Comparison of ENCODE assay signal across 13 cellular contexts in genomic region chr6:149474108-149474935, GRCh38. TPM values are rescaled to one million over a fixed set of nuclear protein-coding genes. Genes with fewer than 3 reads are reported as not detected.
DNase-seq lines count a peak whose midpoint lies in the region; ATAC-seq and TF ChIP-seq lines count a peak whose summit lies in the region.
"Had no signal": no experiment of that assay in that cellular context is flagged by ENCODE, and none has a peak within 500 bp of the region (broad histone marks: within the 10 kb centered on the region; RNA-seq: fewer than 3 reads in every experiment).

No MANE protein-coding gene starts in this region.

- H3K4me3 ChIP-seq in GM23338 (no peak overlapping the region), spleen (peak overlapping the region in 2 of 8 donors; percentile 7 to 51)
- H3K4me3 ChIP-seq: esophagus muscularis mucosa, prostate gland, SJCRH30 had no signal

- no peaks in the 10 kb centered on the region for H3K27me3 Mint-ChIP-seq in activated CD8-positive, alpha-beta memory T cell treated with anti-CD3 and anti-CD28 coated beads, Interleukin-2, amount 10 ng/mL, durations not matched to agents 7 days and 5 days
- peaks cover 7% of the 10 kb centered on the region for H3K27me3 Mint-ChIP-seq in GM23338 (ENCODE audit: insufficient read depth, low read depth, poor library complexity)

- CTCF ChIA-PET in activated CD8-positive, alpha-beta memory T cell treated with anti-CD3 and anti-CD28 coated beads, Interleukin-2, amount 10 ng/mL, durations not matched to agents 7 days and 5 days (lab: Charles Lee): interaction anchor here (0.6 to 3.6 kb wide), 5 partner anchors 9 to 42 kb away, joined by 3 to 17 read pairs (median 4); partner anchors contain the start of gene ZC3H12D

- WGBS in spleen, 5 donors: 50 to 77% (median 73%) methylated on average over 14 to 30 of the region's 30 CpGs

- H3K4me1 Mint-ChIP-seq in activated CD8-positive, alpha-beta memory T cell treated with anti-CD3 and anti-CD28 coated beads, Interleukin-2, amount 10 ng/mL, durations not matched to agents 7 days and 5 days: peaks cover 49% of the 10 kb centered on the region
- peaks cover 8% of the 10 kb centered on the region; the same call in 2 of the 3 replicates for H3K4me1 Mint-ChIP-seq in GM23338

- H3K27ac Mint-ChIP-seq in activated CD8-positive, alpha-beta memory T cell treated with anti-CD3 and anti-CD28 coated beads, Interleukin-2, amount 10 ng/mL, durations not matched to agents 7 days and 5 days: peak overlapping the region; percentile 8
- H3K27ac Mint-ChIP-seq in GM23338: no peak overlapping the region

- no peaks in the 10 kb centered on the region for H3K9me3 Mint-ChIP-seq in activated CD8-positive, alpha-beta memory T cell treated with anti-CD3 and anti-CD28 coated beads, Interleukin-2, amount 10 ng/mL, durations not matched to agents 7 days and 5 days (ENCODE audit: low read depth)
- H3K9me3 Mint-ChIP-seq in GM23338: no peaks in the 10 kb centered on the region

- H3K4me3 Mint-ChIP-seq in activated CD8-positive, alpha-beta memory T cell treated with anti-CD3 and anti-CD28 coated beads, Interleukin-2, amount 10 ng/mL, durations not matched to agents 7 days and 5 days: no peak overlapping the region
- no peak overlapping the region for H3K4me3 Mint-ChIP-seq in GM23338

- no peaks in the 10 kb centered on the region for H3F3A ChIP-seq in GM23338 (replicated peaks; ENCODE audit: low read depth)

- peak in 1 of 3 donors; percentile 11 for TF ChIP-seq POLR2A in spleen (IDR thresholded peaks at IDR 0.05)

- no peaks in the 10 kb centered on the region for H3K79me2 ChIP-seq in GM23338 (replicated peaks; ENCODE audit: insufficient read depth)

- no peaks in the 10 kb centered on the region for H4K20me1 ChIP-seq in GM23338 (replicated peaks; ENCODE audit: insufficient read depth)

- H3K36me3 ChIP-seq in GM23338 (ENCODE audit: insufficient read depth): no peaks in the 10 kb centered on the region
- peaks cover 0 to 35% (median 5%) of the 10 kb centered on the region in 6 donors for H3K36me3 ChIP-seq in spleen
- H3K36me3 ChIP-seq: prostate gland, SJCRH30 had no signal

- no peaks in the 10 kb centered on the region for H3K9me2 ChIP-seq in GM23338 (ENCODE audit: insufficient read depth)

- ATAC-seq in activated CD8-positive, alpha-beta memory T cell treated with anti-CD3 and anti-CD28 coated beads, Interleukin-2, amount 10 ng/mL, durations not matched to agents 7 days and 5 days: no peak
- ATAC-seq in GM23338: peak; percentile 74

- no peak overlapping the region for H2AFZ ChIP-seq in GM23338

- H3K4me1 ChIP-seq in GM23338 (ENCODE audit: insufficient read depth) (0 out of 2 replicates have a peak, but pooled peaks cover 6% of the 10 kb centered on the region), spleen (peaks cover 28 to 100% (median 62%) of the 10 kb centered on the region in 6 donors)
- H3K4me1 ChIP-seq: prostate gland had no signal

- no peak for DNase-seq in activated CD8-positive, alpha-beta memory T cell treated with anti-CD3 and anti-CD28 coated beads, Interleukin-2, amount 10 ng/mL, durations not matched to agents 7 days and 5 days
- DNase-seq in activated CD8-positive, alpha-beta memory T cell treated with anti-CD3 and anti-CD28 coated beads, Interleukin-2, amount 50 U/mL, for 48 hours: no peak
- no peak for DNase-seq in GM23338 (ENCODE audit: low spot score)
- peak; percentile 42 for DNase-seq in RPMI8226
- peak; percentile 80 for DNase-seq in spleen
- DNase-seq in GF-D8 (lab: John Stamatoyannopoulos, UW): no peak
- no peak for DNase-seq in GM20000 (ENCODE audit: low spot score)
- no peak for DNase-seq in NCI-H187 treated with DMSO at 0.1 percent for 48 hours (lab: John Stamatoyannopoulos, UW)
- DNase-seq: activated CD4-positive, CD25-positive, alpha-beta regulatory T cell treated with anti-CD3 and anti-CD28 coated beads, Interleukin-2, amount 50 U/mL, for 72 hours; activated naive CD4-positive, alpha-beta T cell had no signal

- no peak overlapping the region for H3K27ac ChIP-seq in GM23338 (ENCODE audit: low read depth)
- H3K27ac ChIP-seq in spleen: peak overlapping the region in 5 of 8 donors; percentile 17 to 90 (median 79)
- H3K27ac ChIP-seq: esophagus muscularis mucosa, prostate gland, SJCRH30 had no signal

- H3K27me3 ChIP-seq in GM23338 (ENCODE audit: insufficient read depth) (no peaks in the 10 kb centered on the region), spleen (replicated peaks in 1 of 7) (peaks cover 0 to 12% (median 0%) of the 10 kb centered on the region in 7 donors)
- H3K27me3 ChIP-seq: SJCRH30 had no signal

- peaks cover 38% of the 10 kb centered on the region for H3K36me3 Mint-ChIP-seq in activated CD8-positive, alpha-beta memory T cell treated with anti-CD3 and anti-CD28 coated beads, Interleukin-2, amount 10 ng/mL, durations not matched to agents 7 days and 5 days
- H3K36me3 Mint-ChIP-seq in GM23338 (ENCODE audit: low read depth): no peaks in the 10 kb centered on the region

- H3K4me2 ChIP-seq in GM23338: no peak overlapping the region

- no peak for TF ChIP-seq CTCF in GM23338 (conservative IDR thresholded peaks at IDR 0.05; ENCODE audit: low read depth in 2 of 2)
- no peak for TF ChIP-seq CTCF in spleen (IDR thresholded peaks at IDR 0.05 in 8 of 11, conservative IDR thresholded peaks at IDR 0.05 in 3 of 11)
- no peak for TF ChIP-seq CTCF in GM20000 (IDR thresholded peaks at IDR 0.05; ENCODE audit: extremely low read depth, missing control alignments)

- no peaks in the 10 kb centered on the region for H3K9me3 ChIP-seq in spleen
- H3K9me3 ChIP-seq: esophagus muscularis mucosa, prostate gland, SJCRH30 had no signal

- intact Hi-C loops in spleen (cut with DNase I; ENCODE audit: low total_unique reads): no loop called here

TF ChIP-seq in GM23338, 12 proteins besides CTCF, POLR2A, EP300 and RAD21:
- TF ChIP-seq, protein P1, sequence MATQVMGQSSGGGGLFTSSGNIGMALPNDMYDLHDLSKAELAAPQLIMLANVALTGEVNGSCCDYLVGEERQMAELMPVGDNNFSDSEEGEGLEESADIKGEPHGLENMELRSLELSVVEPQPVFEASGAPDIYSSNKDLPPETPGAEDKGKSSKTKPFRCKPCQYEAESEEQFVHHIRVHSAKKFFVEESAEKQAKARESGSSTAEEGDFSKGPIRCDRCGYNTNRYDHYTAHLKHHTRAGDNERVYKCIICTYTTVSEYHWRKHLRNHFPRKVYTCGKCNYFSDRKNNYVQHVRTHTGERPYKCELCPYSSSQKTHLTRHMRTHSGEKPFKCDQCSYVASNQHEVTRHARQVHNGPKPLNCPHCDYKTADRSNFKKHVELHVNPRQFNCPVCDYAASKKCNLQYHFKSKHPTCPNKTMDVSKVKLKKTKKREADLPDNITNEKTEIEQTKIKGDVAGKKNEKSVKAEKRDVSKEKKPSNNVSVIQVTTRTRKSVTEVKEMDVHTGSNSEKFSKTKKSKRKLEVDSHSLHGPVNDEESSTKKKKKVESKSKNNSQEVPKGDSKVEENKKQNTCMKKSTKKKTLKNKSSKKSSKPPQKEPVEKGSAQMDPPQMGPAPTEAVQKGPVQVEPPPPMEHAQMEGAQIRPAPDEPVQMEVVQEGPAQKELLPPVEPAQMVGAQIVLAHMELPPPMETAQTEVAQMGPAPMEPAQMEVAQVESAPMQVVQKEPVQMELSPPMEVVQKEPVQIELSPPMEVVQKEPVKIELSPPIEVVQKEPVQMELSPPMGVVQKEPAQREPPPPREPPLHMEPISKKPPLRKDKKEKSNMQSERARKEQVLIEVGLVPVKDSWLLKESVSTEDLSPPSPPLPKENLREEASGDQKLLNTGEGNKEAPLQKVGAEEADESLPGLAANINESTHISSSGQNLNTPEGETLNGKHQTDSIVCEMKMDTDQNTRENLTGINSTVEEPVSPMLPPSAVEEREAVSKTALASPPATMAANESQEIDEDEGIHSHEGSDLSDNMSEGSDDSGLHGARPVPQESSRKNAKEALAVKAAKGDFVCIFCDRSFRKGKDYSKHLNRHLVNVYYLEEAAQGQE (IDR thresholded peaks at IDR 0.05; ENCODE audit: unreplicated experiment): peak; percentile 61
- TF ChIP-seq EZH2 (IDR thresholded peaks at IDR 0.05; ENCODE audit: low read depth, unreplicated experiment): no peak

RNA-seq across cellular contexts. Expression of gene ZC3H12D, which starts 10.5 kb away (rescaled TPM):
- total RNA-seq in activated CD8-positive, alpha-beta memory T cell treated with anti-CD3 and anti-CD28 coated beads, Interleukin-2, amount 10 ng/mL, durations not matched to agents 7 days and 5 days: 10 to 100 TPM; 25.3 to 37.5 TPM
- 0.04 and 0.07 TPM in 2 replicates for total RNA-seq in GM23338 (2014; rRNA removed; shearing (Covaris generic))
- polyA plus RNA-seq in GM23338 (2016; fragmentation: Nextera tagmentation; extraction: Ambion mirVana) (not detected in 2 replicates), spleen (10 to 100 TPM; 15.2 to 24.4 (median 18.3) TPM)
- 10 to 100 TPM; 20.1 to 38.4 (median 27.3) TPM for total RNA-seq in spleen
- total RNA-seq: SJCRH30 had no signal

Comparison
In these comparisons a context has a peak if more than half of its experiments do, and no peak if none do; other contexts are left out.
1. DNase-seq: peak in RPMI8226 (single experiment) and spleen (single experiment); none in activated CD8-positive, alpha-beta memory T cell treated with anti-CD3 and anti-CD28 coated beads, Interleukin-2, amount 10 ng/mL, durations not matched to agents 7 days and 5 days (single experiment), activated CD8-positive, alpha-beta memory T cell treated with anti-CD3 and anti-CD28 coated beads, Interleukin-2, amount 50 U/mL, for 48 hours (single experiment), GM23338 (single experiment), GF-D8 (single experiment), GM20000 (single experiment) and NCI-H187 treated with DMSO at 0.1 percent for 48 hours (single experiment).
2. RNA of gene ZC3H12D, which starts 10.5 kb away (total RNA-seq): 25.3 to 37.5 TPM in activated CD8-positive, alpha-beta memory T cell treated with anti-CD3 and anti-CD28 coated beads, Interleukin-2, amount 10 ng/mL, durations not matched to agents 7 days and 5 days and 20.1 to 38.4 TPM in spleen; 0.04 to 0.07 TPM in GM23338; every median in the first group is over 10 times any median in the second.